ENCODE assay signal across 1 cellular context in genomic region chr4:56531149-56531770, GRCh38.
TF ChIP-seq lines count a peak whose summit lies in the region.

No MANE protein-coding gene starts in this region.

TF ChIP-seq in GM12878, 131 proteins besides CTCF, POLR2A, EP300 and RAD21 (continued from another document):
- TF ChIP-seq IRF5 (IDR thresholded peaks at IDR 0.05; ENCODE audit: borderline replicate concordance) (no peak), E2F4 (IDR thresholded peaks at IDR 0.05; ENCODE audit: low read depth, low read length) (no peak), ZNF592 (IDR thresholded peaks at IDR 0.05) (no peak), FOXK2 (IDR thresholded peaks at IDR 0.05) (no peak), SUZ12 (IDR thresholded peaks at IDR 0.05; ENCODE audit: unreplicated experiment) (no peak), GABPA (IDR thresholded peaks at IDR 0.05; ENCODE audit: low read depth) (no peak), USF1 (IDR thresholded peaks at IDR 0.05; ENCODE audit: borderline replicate concordance, extremely low read length, insufficient read depth, low read depth, low read length) (no peak), BCLAF1 (IDR thresholded peaks at IDR 0.05) (no peak), ZNF384 (IDR thresholded peaks at IDR 0.05; ENCODE audit: borderline replicate concordance, low read depth, low read length) (no peak), MLLT1 (IDR thresholded peaks at IDR 0.05) (no peak)
